ENCODE assay signal across 30 cellular contexts in the genomic region with DNA sequence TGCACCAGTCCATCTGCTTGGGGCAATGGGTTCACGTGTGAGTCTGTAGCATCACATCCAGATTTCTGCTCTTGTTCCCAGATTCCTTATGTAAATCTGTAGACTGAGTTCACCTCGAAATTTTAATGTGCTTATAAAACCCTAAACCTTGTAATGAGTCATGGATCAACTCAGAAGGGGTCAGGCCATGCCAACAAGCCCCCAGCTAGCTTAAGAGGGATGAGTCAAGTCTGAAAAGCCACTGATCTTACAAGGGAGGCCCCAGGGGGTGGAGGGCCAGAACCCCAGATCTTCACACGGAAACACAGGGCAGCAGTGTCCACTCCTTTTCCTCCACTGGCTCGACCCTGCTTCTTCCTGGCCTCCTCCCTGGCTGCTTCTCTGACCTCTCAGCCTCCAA.
DNase-seq lines count a peak whose midpoint lies in the region; ATAC-seq and TF ChIP-seq lines count a peak whose summit lies in the region.
"Had no signal": no experiment of that assay in that cellular context is flagged by ENCODE, and none has a peak within 500 bp of the region (broad histone marks: within the 10 kb centered on the region; RNA-seq: fewer than 3 reads in every experiment).

No MANE protein-coding gene starts in this region.

- ATAC-seq in esophagus mucosa (no peak), HG02759 (IDR thresholded peaks at IDR 0.05; ENCODE audit: unreplicated experiment) (no peak)
- ATAC-seq: activated CD4-positive, CD25-positive, alpha-beta regulatory T cell treated with anti-CD3 and anti-CD28 coated beads, Interleukin-2, amount 50 U/mL, for 24 hours; GM12878; left colon had no signal

- TF ChIP-seq CTCF in AG09309 (IDR thresholded peaks at IDR 0.05; ENCODE audit: control insufficient read depth, insufficient read depth, low read depth, low read length, missing control alignments) (no peak), HFF-Myc (IDR thresholded peaks at IDR 0.05; ENCODE audit: low read depth, low read length, missing control alignments) (no peak)

- DNase-seq in AG09309 (ENCODE audit: low read depth) (peak; percentile 80), HFF-Myc (ENCODE audit: extremely low read depth, low read depth) (peak; percentile 42), RPMI7951 (ENCODE audit: low read depth) (peak; percentile 98), glomerular visceral epithelial cell (ENCODE audit: extremely low spot score) (peak; percentile 1), NCI-H128 (lab: John Stamatoyannopoulos, UW; ENCODE audit: unreplicated experiment) (no peak)
- no peak for DNase-seq in activated CD8-positive, alpha-beta memory T cell treated with anti-CD3 and anti-CD28 coated beads, Interleukin-2, amount 50 U/mL, for 48 hours
- DNase-seq: activated CD4-positive, alpha-beta T cell treated with anti-CD3 and anti-CD28 coated beads, Interleukin-2, amount 50 U/mL, for 48 hours; activated naive CD4-positive, alpha-beta T cell treated with anti-CD3 and anti-CD28 coated beads, Interleukin-2, amount 10 ng/mL, durations not matched to agents 7 days and 5 days; adrenal gland; brain microvascular endothelial cell; CD4-positive, alpha-beta memory T cell; dorsolateral prefrontal cortex; H7; hippocampal formation; left colon; mammary epithelial cell; MM.1S; NCI-H1417; NCI-H2029 treated with DMSO at 0.1 percent for 48 hours; NCI-H524 treated with DMSO at 0.1 percent for 48 hours; OCI-M1; stimulated activated CD4-positive, alpha-beta T cell treated with anti-CD3 and anti-CD28 coated beads, Interleukin-12 subunit alpha, Interleukin-12 subunit beta, amount 100 ng/mL, for 4 hours; stimulated activated CD4-positive, alpha-beta T cell treated with anti-CD3 and anti-CD28 coated beads, Interleukin-4, amount 100 ng/mL, for 1 hour; thyroid gland had no signal

- H3K4me3 ChIP-seq in AG09309 (ENCODE audit: control insufficient read depth, low read depth, low read length) (no peak overlapping the region), HFF-Myc (replicated peaks; ENCODE audit: low read depth, low read length) (no peak overlapping the region)
- H3K4me3 ChIP-seq: adrenal gland, dorsolateral prefrontal cortex, GM12878, SK-N-MC, thyroid gland, vagina had no signal

Comparison
In these comparisons a context has a peak if more than half of its experiments do, and no peak if none do; other contexts are left out.
1. DNase-seq: peak in AG09309 (single experiment), HFF-Myc (single experiment), RPMI7951 (single experiment) and glomerular visceral epithelial cell (single experiment); none in NCI-H128 (single experiment) and activated CD8-positive, alpha-beta memory T cell treated with anti-CD3 and anti-CD28 coated beads, Interleukin-2, amount 50 U/mL, for 48 hours (single experiment).